ENCODE assay signal across 1 cellular context in the genomic region with DNA sequence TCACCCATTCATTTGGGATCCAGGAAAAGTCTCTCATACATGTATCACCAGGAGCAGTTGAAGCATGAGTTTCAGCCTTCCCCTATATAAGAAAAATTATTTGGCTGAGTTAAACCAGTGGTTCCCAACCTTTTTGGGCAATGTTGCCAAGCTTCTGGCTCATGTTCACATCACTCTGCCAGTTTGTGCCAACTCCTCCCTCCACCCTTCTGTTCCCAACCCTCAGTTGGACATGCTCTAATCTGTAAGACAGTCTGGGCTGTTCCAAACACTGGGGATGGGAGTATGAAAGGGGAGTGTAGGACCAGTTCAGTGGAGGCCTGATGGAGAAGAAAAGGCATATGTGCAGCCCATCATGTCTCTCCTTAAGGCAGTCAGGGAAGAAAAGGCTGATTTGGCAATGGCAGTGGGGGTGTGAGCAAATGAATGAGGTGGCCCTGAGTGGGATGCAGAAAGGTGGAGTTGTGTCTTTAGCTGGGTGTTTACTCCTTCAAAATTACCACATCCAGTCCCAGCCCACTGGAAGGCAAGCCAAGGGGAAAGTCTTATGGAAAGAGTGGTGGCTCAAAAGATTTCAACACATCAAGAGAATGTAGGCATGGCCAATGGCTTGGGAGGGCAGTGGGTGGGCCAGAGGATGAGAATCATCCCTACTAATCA.
TF ChIP-seq lines count a peak whose summit lies in the region.

No MANE protein-coding gene starts in this region.

TF ChIP-seq in WTC11, 78 proteins besides CTCF, POLR2A, EP300 and RAD21 (continued from another document):
- TF ChIP-seq PRDM15 (CRISPR knock-in tag; IDR thresholded peaks at IDR 0.05): no peak
- no peak for TF ChIP-seq SMAD4 (CRISPR knock-in tag; IDR thresholded peaks at IDR 0.05)
- TF ChIP-seq FOXK1 (CRISPR knock-in tag; IDR thresholded peaks at IDR 0.05): no peak
